Comparison of ENCODE assay signal across 8 cellular contexts in the genomic region with DNA sequence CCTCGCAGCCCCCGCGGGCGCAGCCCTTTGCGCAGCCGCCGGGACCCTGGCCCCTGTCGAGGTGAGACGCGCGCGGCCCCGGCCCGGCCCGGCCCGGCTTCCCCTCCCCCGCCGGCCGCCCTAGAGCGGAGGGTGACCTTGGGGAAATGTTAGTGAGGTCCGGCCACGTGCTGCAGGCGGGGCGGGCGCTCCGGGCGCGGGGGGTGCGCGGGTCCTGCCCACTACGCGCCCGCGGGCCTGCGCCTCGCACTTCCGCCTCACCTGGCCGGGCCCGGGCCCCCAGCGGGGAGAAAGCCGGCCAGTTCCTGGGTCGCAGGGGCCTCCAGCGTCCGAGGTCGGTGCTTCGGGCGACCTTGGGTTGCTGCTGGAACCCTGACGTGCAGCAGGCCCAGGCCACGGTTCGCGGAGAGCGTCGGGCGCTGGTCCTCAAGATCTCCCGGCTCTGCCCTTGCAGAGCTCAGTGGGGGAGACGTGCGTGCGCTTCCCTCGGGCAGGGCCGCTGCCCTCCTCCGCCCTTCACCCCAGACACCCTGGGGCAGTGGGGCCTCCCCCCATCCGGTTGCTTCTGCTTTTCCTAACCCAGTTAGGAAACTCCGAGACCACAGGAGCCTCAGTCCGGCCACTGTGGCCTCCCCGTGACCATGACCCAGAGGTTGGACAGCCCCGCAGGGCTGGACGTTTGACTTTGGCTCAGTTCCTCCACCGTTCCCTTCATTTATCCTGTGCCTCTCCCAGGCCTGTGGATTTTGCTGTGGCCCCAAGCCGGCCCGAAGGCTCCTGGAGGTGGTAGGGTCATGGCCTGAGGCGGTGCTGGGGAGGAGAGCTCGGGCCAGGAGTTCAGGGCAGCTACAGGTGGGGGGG. TPM values are rescaled to one million over a fixed set of nuclear protein-coding genes. Genes with fewer than 3 reads are reported as not detected.
A peak's percentile ranks its signal among the peaks of the same experiment; 100 is the strongest.
DNase-seq lines count a peak whose midpoint lies in the region; ATAC-seq and TF ChIP-seq lines count a peak whose summit lies in the region.

No MANE protein-coding gene starts in this region.

- H3K9me3 ChIP-seq in A673 (ENCODE audit: low read depth, low read length, poor library complexity, severe bottlenecking) (no peaks in the 10 kb centered on the region), stomach smooth muscle (ENCODE audit: control insufficient read depth in 2 of 2, low read length in 2 of 2) (no peaks in the 10 kb centered on the region)

- peak overlapping the region; percentile 58 to 83 for H3K9ac ChIP-seq in stomach smooth muscle (ENCODE audit: low read length in 2 of 2)

- CTCF ChIA-PET in A673 (lab: Charles Lee) (no interaction called here), RWPE1 (lab: Yijun Ruan, JAX) (interaction anchor here (0.5 to 1.2 kb wide), 3 partner anchors 22 to 87 kb away, joined by 3 to 8 read pairs (median 3); a partner anchor contains a TSS)

- ATAC-seq in GM18498 (IDR thresholded peaks at IDR 0.05; ENCODE audit: unreplicated experiment), result peak; percentile 46
- ATAC-seq in HG03039 (IDR thresholded peaks at IDR 0.05; ENCODE audit: unreplicated experiment), result peak; percentile 22

- peaks cover 10% of the 10 kb centered on the region for H3K4me1 ChIP-seq in A673 (ENCODE audit: insufficient read depth, low read length, poor library complexity, severe bottlenecking)
- peaks cover 38% of the 10 kb centered on the region for H3K4me1 ChIP-seq in stomach smooth muscle (ENCODE audit: control insufficient read depth, insufficient read depth, low read length)

- no peaks in the 10 kb centered on the region for H3K27me3 ChIP-seq in A673 (replicated peaks; ENCODE audit: insufficient read depth, low read depth, low read length, poor library complexity)
- no peaks in the 10 kb centered on the region for H3K27me3 ChIP-seq in stomach smooth muscle (ENCODE audit: control insufficient read depth in 1 of 2, insufficient read depth in 2 of 2, low read length in 2 of 2)

- POLR2A ChIA-PET in A673 (lab: Charles Lee; ENCODE audit: low non-redundant PET), result no interaction called here
- POLR2A ChIA-PET in RWPE1 (lab: Yijun Ruan, JAX; ENCODE audit: low non-redundant PET), result interaction anchor here (0.8 kb wide), 1 partner anchor 56 kb away, joined by 3 read pairs; no protein-coding TSS in a partner anchor

- 7 to 27% methylated on average over 18 to 60 of the region's 72 CpGs for WGBS in lower leg skin, 2 donors

- intact Hi-C loops in A673 (cut with micrococcal nuclease; ENCODE audit: unreplicated experiment), result no loop called here
- intact Hi-C loops in lower leg skin (cut with DNase I; ENCODE audit: low total_unique reads), result no loop called here

- H3K4me3 ChIP-seq in A673 (ENCODE audit: low read depth, low read length, poor library complexity, severe bottlenecking) (peak overlapping the region; percentile 77), lower leg skin (ENCODE audit: low read depth, poor library complexity, severe bottlenecking) (peak overlapping the region; percentile 60), stomach smooth muscle (ENCODE audit: low read length in 2 of 2) (peak overlapping the region; percentile 69 to 80)

- no TSS peak for BruUV-seq in A673 (replicated peaks; lab: Mats Ljungman, UMichigan)

- H3K36me3 ChIP-seq in A673 (ENCODE audit: insufficient read depth, low read length, poor library complexity, severe bottlenecking) (no peaks in the 10 kb centered on the region), stomach smooth muscle (ENCODE audit: control insufficient read depth in 2 of 2, insufficient read depth in 2 of 2, low read length in 2 of 2) (no peaks in the 10 kb centered on the region)

- TF ChIP-seq POLR2A in lower leg skin (IDR thresholded peaks at IDR 0.05), result no peak

- DNase-seq in A673 (ENCODE audit: low spot score), result no peak
- DNase-seq in RWPE1 (ENCODE audit: low spot score), result no peak
- peak in 17 of 61 donors; percentile 13 to 67 (median 25) for DNase-seq in caudate nucleus (lab: John Stamatoyannopoulos, UW)
- no peak for DNase-seq in lower leg skin (ENCODE audit: low spot score in 2 of 2)
- no peak for DNase-seq in NCI-H524 treated with DMSO at 0.1 percent for 48 hours (lab: John Stamatoyannopoulos, UW)

- H3K27ac ChIP-seq in A673 (ENCODE audit: low read depth, low read length, poor library complexity, severe bottlenecking) (peak overlapping the region; percentile 37), RWPE1 (peak overlapping the region; percentile 89), caudate nucleus (ENCODE audit: low read depth, low read length) (peak overlapping the region; percentile 83), stomach smooth muscle (ENCODE audit: low read length) (peak overlapping the region; percentile 83)

- TF ChIP-seq CTCF in A673 (conservative IDR thresholded peaks at IDR 0.05; ENCODE audit: low read depth, low read length), result no peak
- no peak for TF ChIP-seq CTCF in RWPE1 (conservative IDR thresholded peaks at IDR 0.05; ENCODE audit: low read depth)
- TF ChIP-seq CTCF in lower leg skin (IDR thresholded peaks at IDR 0.05), result no peak

RNA-seq across cellular contexts. Expression of a gene that starts 0.8 kb away (rescaled TPM):
- total RNA-seq in A673 (2021) (22.4 and 27.1 TPM in 2 replicates), lower leg skin (10 to 100 TPM; 10.5 to 31.3 (median 23.2) TPM)

RNA-seq across cellular contexts. Expression of a gene that starts 6.3 kb away (rescaled TPM):
- total RNA-seq in A673 (2021), result 136 and 138 TPM in 2 replicates
- 100 to 1,000 TPM; 108 to 161 (median 111) TPM for total RNA-seq in lower leg skin

RNA-seq across cellular contexts. Expression of a gene that starts 6.7 kb away (rescaled TPM):
- total RNA-seq in A673 (2021) (143 and 147 TPM in 2 replicates), lower leg skin (10 to 100 TPM; 11.1 to 32.1 (median 18.9) TPM)

RNA-seq across cellular contexts. Expression of a gene that starts 11.6 kb away (rescaled TPM):
- total RNA-seq in A673 (2021) (1.7 and 1.8 TPM in 2 replicates), lower leg skin (1 to 10 TPM; 1.3 to 5.0 (median 2.8) TPM)

RNA-seq across cellular contexts. Expression of a gene that starts 25.5 kb away (rescaled TPM):
- 184 and 193 TPM in 2 replicates for total RNA-seq in A673 (2021)
- total RNA-seq in lower leg skin, result 10 to 100 TPM; 36.1 to 86.7 (median 58.7) TPM

Comparison
In these comparisons a context has a peak if more than half of its experiments do, and no peak if none do; other contexts are left out.
1. H3K27ac ChIP-seq: peak in every context shown above with its lines; median percentile 89 in RWPE1; 83 in caudate nucleus; 83 in stomach smooth muscle; 37 in A673.